Comparison of ENCODE assay signal across 21 cellular contexts in genomic region chr13:70829748-70830147, GRCh38.
DNase-seq lines count a peak whose midpoint lies in the region; ATAC-seq lines count a peak whose summit lies in the region.
"Had no signal": no experiment of that assay in that cellular context is flagged by ENCODE, and none has a peak within 500 bp of the region (broad histone marks: within the 10 kb centered on the region; RNA-seq: fewer than 3 reads in every experiment).

No MANE protein-coding gene starts in this region.

- ATAC-seq in HG02885 (IDR thresholded peaks at IDR 0.05; ENCODE audit: poor library complexity, unreplicated experiment) (peak; percentile 59), GM18511 (IDR thresholded peaks at IDR 0.05; ENCODE audit: unreplicated experiment) (no peak)
- ATAC-seq: activated CD4-positive, alpha-beta T cell treated with anti-CD3 and anti-CD28 coated beads for 36 hours; activated CD8-positive, alpha-beta T cell treated with anti-CD3 and anti-CD28 coated beads, Interleukin-2, amount 10 ng/mL, durations not matched to agents 7 days and 5 days; CD8-positive, alpha-beta T cell; left ventricle myocardium superior; sciatic nerve; stimulated activated memory B cell treated with anti-CD40 and anti-IgM and Interleukin-4, amounts not matched to agents 10 μg/mL and 1 μg/mL and 100 μg/mL, for 72 hours had no signal

- in situ Hi-C loops in ACHN (cut with HindIII; ENCODE audit: low pct_ligation_motif_present, low pct_unique_long_range_greater_than_20kb, low sequenced_read_pairs), result no loop called here

- DNase-seq in NCI-H187 treated with DMSO at 0.1 percent for 48 hours (lab: John Stamatoyannopoulos, UW) (peak; percentile 27), NCI-H187 (lab: John Stamatoyannopoulos, UW) (no peak), MV-4-11 (lab: John Stamatoyannopoulos, UW) (peak; percentile 45), NCI-H1930 (lab: John Stamatoyannopoulos, UW) (no peak), NCI-H1092 treated with DMSO at 0.1 percent for 48 hours (lab: John Stamatoyannopoulos, UW) (no peak), ACHN (no peak)
- DNase-seq: 8988T; activated CD4-positive, alpha-beta T cell treated with anti-CD3 and anti-CD28 coated beads for 36 hours; activated CD8-positive, alpha-beta T cell treated with anti-CD3 and anti-CD28 coated beads, Interleukin-2, amount 10 ng/mL, durations not matched to agents 7 days and 5 days; amygdala; CD8-positive, alpha-beta T cell; DMS 273 treated with DMSO at 0.1 percent for 48 hours; left ventricle myocardium superior; NCI-H2029; OCI-M1; stimulated activated CD4-positive, alpha-beta T cell treated with anti-CD3 and anti-CD28 coated beads, Interleukin-12 subunit alpha, Interleukin-12 subunit beta, amount 100 ng/mL, for 4 hours; stimulated activated CD4-positive, alpha-beta T cell treated with anti-CD3 and anti-CD28 coated beads, Interleukin-4, amount 100 ng/mL, for 4 hours had no signal

Comparison
In these comparisons a context has a peak if more than half of its experiments do, and no peak if none do; other contexts are left out.
1. DNase-seq: peak in NCI-H187 treated with DMSO at 0.1 percent for 48 hours (single experiment) and MV-4-11 (single experiment); none in NCI-H187 (0 of 2), NCI-H1930 (0 of 2), NCI-H1092 treated with DMSO at 0.1 percent for 48 hours (single experiment) and ACHN (single experiment).